In the genomic region with DNA sequence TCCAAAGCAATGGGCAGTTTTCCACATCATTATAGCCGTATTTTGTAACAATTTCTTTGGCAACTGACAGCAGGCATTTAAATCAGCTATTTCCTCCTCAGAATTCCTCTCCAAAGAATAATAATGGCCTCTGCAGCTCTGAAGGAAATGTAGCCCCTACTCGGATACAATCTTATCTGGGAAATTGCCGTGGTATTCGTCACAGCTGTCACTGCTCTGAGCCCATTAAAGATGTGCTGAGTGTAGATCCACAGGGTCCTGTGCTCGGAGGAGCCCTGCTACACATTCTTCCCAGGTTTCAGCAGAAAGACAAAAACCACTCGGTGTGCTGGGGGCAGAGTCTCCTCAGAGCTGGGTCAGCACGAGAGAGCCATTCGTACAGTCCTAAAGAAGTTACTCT, we compare ENCODE assay signal across 1 cellular context.
TF ChIP-seq lines count a peak whose summit lies in the region.

No MANE protein-coding gene starts in this region.

TF ChIP-seq in IMR-90, 13 proteins besides CTCF, POLR2A, EP300 and RAD21:
- TF ChIP-seq CHD1 (IDR thresholded peaks at IDR 0.05; ENCODE audit: low read depth, low read length) (no peak), FOS (IDR thresholded peaks at IDR 0.05; ENCODE audit: low read depth, low read length) (no peak), MXI1 (IDR thresholded peaks at IDR 0.05; ENCODE audit: borderline replicate concordance, low read depth, low read length) (no peak), NFE2L2 (IDR thresholded peaks at IDR 0.05; ENCODE audit: low read depth, low read length) (no peak)
